ENCODE assay signal across 9 cellular contexts in the genomic region with DNA sequence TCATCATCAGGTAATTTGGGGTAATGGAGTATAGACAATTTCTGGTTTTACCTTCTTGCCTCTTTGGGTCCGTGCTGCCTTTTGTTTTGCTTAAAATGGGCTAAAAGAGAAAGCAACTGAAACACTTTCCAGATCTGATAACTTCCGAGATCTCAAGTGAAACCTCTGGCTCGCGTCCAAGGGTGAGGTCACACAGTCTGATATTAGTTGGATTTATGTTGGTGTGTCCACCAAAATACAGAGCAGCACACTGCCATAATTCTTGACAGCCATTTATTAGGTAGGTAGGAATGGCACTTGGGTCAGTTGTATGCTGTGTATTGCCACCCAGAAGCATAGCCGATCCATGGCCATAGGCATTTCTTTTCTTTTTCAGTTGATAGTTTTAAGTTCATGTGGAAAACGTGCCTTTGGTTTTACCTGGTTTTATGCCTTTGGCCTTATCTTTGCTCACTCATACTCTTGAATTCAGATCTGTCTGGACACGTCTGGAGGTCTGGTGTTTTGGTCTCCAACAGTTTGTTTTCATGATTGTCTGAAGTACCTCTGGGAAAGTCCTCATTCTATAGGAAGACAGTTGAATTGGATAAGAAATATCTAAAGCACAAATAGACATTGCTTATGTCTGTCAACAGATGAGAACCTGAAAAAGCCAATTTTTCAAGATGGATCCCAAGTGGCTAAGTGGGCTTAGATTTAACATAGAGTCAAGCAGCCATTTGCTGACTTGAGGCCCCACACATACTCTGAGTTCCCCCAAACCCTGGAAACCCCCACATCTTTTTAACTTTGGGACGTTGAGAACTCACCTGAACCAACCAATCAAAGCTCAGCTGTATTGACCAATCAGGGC.
DNase-seq lines count a peak whose midpoint lies in the region; ATAC-seq and TF ChIP-seq lines count a peak whose summit lies in the region.
"Had no signal": no experiment of that assay in that cellular context is flagged by ENCODE, and none has a peak within 500 bp of the region (broad histone marks: within the 10 kb centered on the region; RNA-seq: fewer than 3 reads in every experiment).

No MANE protein-coding gene starts in this region.

- POLR2A ChIA-PET in Caco-2 (lab: Charles Lee), result no interaction called here

- H3K27me3 ChIP-seq in Caco-2 (replicated peaks; ENCODE audit: control insufficient read depth, insufficient read depth, low read length), result no peaks in the 10 kb centered on the region
- H3K27me3 ChIP-seq: ovary had no signal

- intact Hi-C loops in Caco-2 (cut with micrococcal nuclease; ENCODE audit: unreplicated experiment), result no loop called here

- no peak for ATAC-seq in activated naive CD8-positive, alpha-beta T cell treated with anti-CD3 and anti-CD28 coated beads, Interleukin-2, amount 50 U/mL, for 24 hours
- ATAC-seq in GM18505 (IDR thresholded peaks at IDR 0.05; ENCODE audit: unreplicated experiment) (no peak), GM18873 (IDR thresholded peaks at IDR 0.05; ENCODE audit: low FRiP score, unreplicated experiment) (no peak)

- no peak overlapping the region for H3K4me3 ChIP-seq in Caco-2 (ENCODE audit: low read depth, low read length)
- H3K4me3 ChIP-seq: ovary had no signal

- no peaks in the 10 kb centered on the region for H3K9me3 Mint-ChIP-seq in activated naive CD8-positive, alpha-beta T cell treated with anti-CD3 and anti-CD28 coated beads, Interleukin-2, amount 50 U/mL, for 24 hours
- H3K9me3 Mint-ChIP-seq in nephron, result no peaks in the 10 kb centered on the region
- no peaks in the 10 kb centered on the region for H3K9me3 Mint-ChIP-seq in Caco-2 (ENCODE audit: unreplicated experiment)

- H3K27me3 Mint-ChIP-seq in activated naive CD8-positive, alpha-beta T cell treated with anti-CD3 and anti-CD28 coated beads, Interleukin-2, amount 50 U/mL, for 24 hours, result no peaks in the 10 kb centered on the region
- H3K27me3 Mint-ChIP-seq in nephron (ENCODE audit: low read depth) (no peaks in the 10 kb centered on the region), Caco-2 (ENCODE audit: insufficient read depth, unreplicated experiment) (no peaks in the 10 kb centered on the region)

- H3K4me1 Mint-ChIP-seq in activated naive CD8-positive, alpha-beta T cell treated with anti-CD3 and anti-CD28 coated beads, Interleukin-2, amount 50 U/mL, for 24 hours, result peaks cover 12% of the 10 kb centered on the region
- H3K4me1 Mint-ChIP-seq in nephron (peaks cover 56% of the 10 kb centered on the region), Caco-2 (ENCODE audit: low read depth, unreplicated experiment) (peaks cover 13% of the 10 kb centered on the region)

- no peak overlapping the region for H3K27ac Mint-ChIP-seq in activated naive CD8-positive, alpha-beta T cell treated with anti-CD3 and anti-CD28 coated beads, Interleukin-2, amount 50 U/mL, for 24 hours
- peak overlapping the region; percentile 33 to 87 (median 46) for H3K27ac Mint-ChIP-seq in nephron
- no peak overlapping the region for H3K27ac Mint-ChIP-seq in Caco-2 (ENCODE audit: unreplicated experiment)

- no peak for TF ChIP-seq CTCF in nephron (IDR thresholded peaks at IDR 0.05; ENCODE audit: unreplicated experiment in 3 of 3)
- TF ChIP-seq CTCF in Caco-2 (IDR thresholded peaks at IDR 0.05; ENCODE audit: insufficient read depth in 1 of 2, low read depth in 1 of 2, low read length in 1 of 2, severe bottlenecking in 1 of 2, unreplicated experiment in 1 of 2), result no peak

- no peaks in the 10 kb centered on the region for H3K9me3 ChIP-seq in Caco-2
- H3K9me3 ChIP-seq: ovary had no signal

- BruUV-seq in Caco-2 (replicated peaks; lab: Mats Ljungman, UMichigan), result no TSS peak

- no peaks in the 10 kb centered on the region for H3K36me3 ChIP-seq in Caco-2 (ENCODE audit: control insufficient read depth, insufficient read depth, low read length)
- H3K36me3 ChIP-seq: ovary had no signal

- TF ChIP-seq POLR2A in GM18505 (IDR thresholded peaks at IDR 0.05; ENCODE audit: borderline replicate concordance, extremely low read depth, insufficient read depth, insufficient read length), result no peak

- peak overlapping the region; percentile 45 for H3K4me3 Mint-ChIP-seq in activated naive CD8-positive, alpha-beta T cell treated with anti-CD3 and anti-CD28 coated beads, Interleukin-2, amount 50 U/mL, for 24 hours
- H3K4me3 Mint-ChIP-seq in nephron (no peak overlapping the region), Caco-2 (ENCODE audit: unreplicated experiment) (no peak overlapping the region)

- no peaks in the 10 kb centered on the region for H3K36me3 Mint-ChIP-seq in activated naive CD8-positive, alpha-beta T cell treated with anti-CD3 and anti-CD28 coated beads, Interleukin-2, amount 50 U/mL, for 24 hours (ENCODE audit: low read depth)
- peaks cover 63% of the 10 kb centered on the region for H3K36me3 Mint-ChIP-seq in nephron (ENCODE audit: low read depth)
- H3K36me3 Mint-ChIP-seq in Caco-2 (ENCODE audit: insufficient read depth, unreplicated experiment), result peaks cover 5% of the 10 kb centered on the region

- peak; percentile 89 for DNase-seq in DMS79 treated with DMSO at 0.1 percent for 48 hours (lab: John Stamatoyannopoulos, UW)
- DNase-seq in NCI-H774 (lab: John Stamatoyannopoulos, UW), result peak; percentile 53
- peak; percentile 52 for DNase-seq in activated naive CD8-positive, alpha-beta T cell treated with anti-CD3 and anti-CD28 coated beads, Interleukin-2, amount 50 U/mL, for 24 hours
- no peak for DNase-seq in HK-2 (ENCODE audit: unreplicated experiment)
- DNase-seq in Caco-2, result no peak

- peaks cover 10% of the 10 kb centered on the region for H3K4me1 ChIP-seq in Caco-2

- CTCF ChIA-PET in Caco-2 (lab: Charles Lee), result no interaction called here

Comparison
In these comparisons a context has a peak if more than half of its experiments do, and no peak if none do; other contexts are left out.
1. DNase-seq: peak in DMS79 treated with DMSO at 0.1 percent for 48 hours (single experiment), NCI-H774 (single experiment) and activated naive CD8-positive, alpha-beta T cell treated with anti-CD3 and anti-CD28 coated beads, Interleukin-2, amount 50 U/mL, for 24 hours (single experiment); none in HK-2 (single experiment) and Caco-2 (0 of 2).
2. H3K27ac Mint-ChIP-seq: peak in nephron (3 of 3); none in activated naive CD8-positive, alpha-beta T cell treated with anti-CD3 and anti-CD28 coated beads, Interleukin-2, amount 50 U/mL, for 24 hours (single experiment) and Caco-2 (single experiment).